Comparison of ENCODE assay signal across 2 cellular contexts in the genomic region with DNA sequence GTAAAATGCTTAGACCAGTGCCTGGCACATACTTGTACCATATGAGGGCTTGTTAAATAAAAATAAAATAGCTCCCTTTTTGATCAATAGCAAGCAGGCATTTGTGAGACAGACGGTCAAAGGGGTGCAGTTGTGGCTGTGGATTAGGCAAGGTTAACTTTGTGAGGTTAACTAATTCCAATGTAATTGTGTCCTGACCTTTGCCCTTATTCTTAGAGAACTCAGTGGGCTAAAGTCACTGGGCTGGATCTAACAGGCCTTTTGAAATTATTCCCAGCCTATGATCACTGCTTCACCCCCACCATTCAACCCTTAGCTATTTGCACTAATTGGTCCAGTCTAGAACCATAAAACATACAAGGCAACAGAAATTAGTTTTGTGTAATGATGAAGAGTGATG.
TF ChIP-seq lines count a peak whose summit lies in the region.

No MANE protein-coding gene starts in this region.

TF ChIP-seq in IMR-90, 13 proteins besides CTCF, POLR2A, EP300 and RAD21:
- TF ChIP-seq MAZ (IDR thresholded peaks at IDR 0.05; ENCODE audit: borderline replicate concordance, low read depth, low read length) (no peak), MXI1 (IDR thresholded peaks at IDR 0.05; ENCODE audit: borderline replicate concordance, low read depth, low read length) (no peak), FOS (IDR thresholded peaks at IDR 0.05; ENCODE audit: low read depth, low read length) (no peak), CEBPB (IDR thresholded peaks at IDR 0.05; ENCODE audit: low read depth, low read length) (no peak), NFE2L2 (IDR thresholded peaks at IDR 0.05; ENCODE audit: low read depth, low read length) (no peak), RCOR1 (IDR thresholded peaks at IDR 0.05; ENCODE audit: insufficient replicate concordance, low read length) (no peak)
- TF ChIP-seq, protein P1, sequence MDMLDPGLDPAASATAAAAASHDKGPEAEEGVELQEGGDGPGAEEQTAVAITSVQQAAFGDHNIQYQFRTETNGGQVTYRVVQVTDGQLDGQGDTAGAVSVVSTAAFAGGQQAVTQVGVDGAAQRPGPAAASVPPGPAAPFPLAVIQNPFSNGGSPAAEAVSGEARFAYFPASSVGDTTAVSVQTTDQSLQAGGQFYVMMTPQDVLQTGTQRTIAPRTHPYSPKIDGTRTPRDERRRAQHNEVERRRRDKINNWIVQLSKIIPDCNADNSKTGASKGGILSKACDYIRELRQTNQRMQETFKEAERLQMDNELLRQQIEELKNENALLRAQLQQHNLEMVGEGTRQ (IDR thresholded peaks at IDR 0.05; ENCODE audit: low read depth, low read length), result no peak

TF ChIP-seq in HepG2, 621 proteins besides CTCF, POLR2A, EP300 and RAD21:
- TF ChIP-seq ZNF567 (CRISPR knock-in tag; IDR thresholded peaks at IDR 0.05; ENCODE audit: borderline replicate concordance) (no peak), RAD51 (IDR thresholded peaks at IDR 0.05; ENCODE audit: borderline replicate concordance) (no peak), EZH2 (conservative IDR thresholded peaks at IDR 0.05; ENCODE audit: low read depth, low read length) (no peak)
- TF ChIP-seq, protein P2, sequence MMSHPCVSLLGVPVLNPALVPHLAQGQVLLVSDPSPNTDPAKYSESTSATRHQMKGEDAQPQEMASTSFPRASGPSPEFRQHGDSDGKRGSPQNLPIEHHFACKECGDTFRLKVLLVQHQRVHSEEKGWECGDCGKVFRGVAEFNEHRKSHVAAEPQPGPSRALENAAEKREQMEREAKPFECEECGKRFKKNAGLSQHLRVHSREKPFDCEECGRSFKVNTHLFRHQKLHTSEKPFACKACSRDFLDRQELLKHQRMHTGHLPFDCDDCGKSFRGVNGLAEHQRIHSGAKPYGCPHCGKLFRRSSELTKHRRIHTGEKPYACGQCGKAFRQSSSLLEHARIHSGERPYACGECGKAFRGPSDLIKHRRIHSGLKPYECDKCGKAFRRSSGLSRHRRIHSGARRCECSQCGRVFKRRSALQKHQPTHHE (CRISPR knock-in tag; IDR thresholded peaks at IDR 0.05; ENCODE audit: borderline replicate concordance), result no peak
- TF ChIP-seq, protein P1 (IDR thresholded peaks at IDR 0.05; ENCODE audit: low read depth, low read length), result no peak
- TF ChIP-seq, protein P1 (CRISPR knock-in tag; IDR thresholded peaks at IDR 0.05; ENCODE audit: borderline replicate concordance), result no peak
- TF ChIP-seq, protein P3, sequence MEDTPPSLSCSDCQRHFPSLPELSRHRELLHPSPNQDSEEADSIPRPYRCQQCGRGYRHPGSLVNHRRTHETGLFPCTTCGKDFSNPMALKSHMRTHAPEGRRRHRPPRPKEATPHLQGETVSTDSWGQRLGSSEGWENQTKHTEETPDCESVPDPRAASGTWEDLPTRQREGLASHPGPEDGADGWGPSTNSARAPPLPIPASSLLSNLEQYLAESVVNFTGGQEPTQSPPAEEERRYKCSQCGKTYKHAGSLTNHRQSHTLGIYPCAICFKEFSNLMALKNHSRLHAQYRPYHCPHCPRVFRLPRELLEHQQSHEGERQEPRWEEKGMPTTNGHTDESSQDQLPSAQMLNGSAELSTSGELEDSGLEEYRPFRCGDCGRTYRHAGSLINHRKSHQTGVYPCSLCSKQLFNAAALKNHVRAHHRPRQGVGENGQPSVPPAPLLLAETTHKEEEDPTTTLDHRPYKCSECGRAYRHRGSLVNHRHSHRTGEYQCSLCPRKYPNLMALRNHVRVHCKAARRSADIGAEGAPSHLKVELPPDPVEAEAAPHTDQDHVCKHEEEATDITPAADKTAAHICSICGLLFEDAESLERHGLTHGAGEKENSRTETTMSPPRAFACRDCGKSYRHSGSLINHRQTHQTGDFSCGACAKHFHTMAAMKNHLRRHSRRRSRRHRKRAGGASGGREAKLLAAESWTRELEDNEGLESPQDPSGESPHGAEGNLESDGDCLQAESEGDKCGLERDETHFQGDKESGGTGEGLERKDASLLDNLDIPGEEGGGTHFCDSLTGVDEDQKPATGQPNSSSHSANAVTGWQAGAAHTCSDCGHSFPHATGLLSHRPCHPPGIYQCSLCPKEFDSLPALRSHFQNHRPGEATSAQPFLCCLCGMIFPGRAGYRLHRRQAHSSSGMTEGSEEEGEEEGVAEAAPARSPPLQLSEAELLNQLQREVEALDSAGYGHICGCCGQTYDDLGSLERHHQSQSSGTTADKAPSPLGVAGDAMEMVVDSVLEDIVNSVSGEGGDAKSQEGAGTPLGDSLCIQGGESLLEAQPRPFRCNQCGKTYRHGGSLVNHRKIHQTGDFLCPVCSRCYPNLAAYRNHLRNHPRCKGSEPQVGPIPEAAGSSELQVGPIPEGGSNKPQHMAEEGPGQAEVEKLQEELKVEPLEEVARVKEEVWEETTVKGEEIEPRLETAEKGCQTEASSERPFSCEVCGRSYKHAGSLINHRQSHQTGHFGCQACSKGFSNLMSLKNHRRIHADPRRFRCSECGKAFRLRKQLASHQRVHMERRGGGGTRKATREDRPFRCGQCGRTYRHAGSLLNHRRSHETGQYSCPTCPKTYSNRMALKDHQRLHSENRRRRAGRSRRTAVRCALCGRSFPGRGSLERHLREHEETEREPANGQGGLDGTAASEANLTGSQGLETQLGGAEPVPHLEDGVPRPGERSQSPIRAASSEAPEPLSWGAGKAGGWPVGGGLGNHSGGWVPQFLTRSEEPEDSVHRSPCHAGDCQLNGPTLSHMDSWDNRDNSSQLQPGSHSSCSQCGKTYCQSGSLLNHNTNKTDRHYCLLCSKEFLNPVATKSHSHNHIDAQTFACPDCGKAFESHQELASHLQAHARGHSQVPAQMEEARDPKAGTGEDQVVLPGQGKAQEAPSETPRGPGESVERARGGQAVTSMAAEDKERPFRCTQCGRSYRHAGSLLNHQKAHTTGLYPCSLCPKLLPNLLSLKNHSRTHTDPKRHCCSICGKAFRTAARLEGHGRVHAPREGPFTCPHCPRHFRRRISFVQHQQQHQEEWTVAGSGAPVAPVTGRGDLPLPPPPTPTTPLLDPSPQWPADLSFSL (CRISPR knock-in tag; IDR thresholded peaks at IDR 0.05), result no peak
- TF ChIP-seq, protein P4, sequence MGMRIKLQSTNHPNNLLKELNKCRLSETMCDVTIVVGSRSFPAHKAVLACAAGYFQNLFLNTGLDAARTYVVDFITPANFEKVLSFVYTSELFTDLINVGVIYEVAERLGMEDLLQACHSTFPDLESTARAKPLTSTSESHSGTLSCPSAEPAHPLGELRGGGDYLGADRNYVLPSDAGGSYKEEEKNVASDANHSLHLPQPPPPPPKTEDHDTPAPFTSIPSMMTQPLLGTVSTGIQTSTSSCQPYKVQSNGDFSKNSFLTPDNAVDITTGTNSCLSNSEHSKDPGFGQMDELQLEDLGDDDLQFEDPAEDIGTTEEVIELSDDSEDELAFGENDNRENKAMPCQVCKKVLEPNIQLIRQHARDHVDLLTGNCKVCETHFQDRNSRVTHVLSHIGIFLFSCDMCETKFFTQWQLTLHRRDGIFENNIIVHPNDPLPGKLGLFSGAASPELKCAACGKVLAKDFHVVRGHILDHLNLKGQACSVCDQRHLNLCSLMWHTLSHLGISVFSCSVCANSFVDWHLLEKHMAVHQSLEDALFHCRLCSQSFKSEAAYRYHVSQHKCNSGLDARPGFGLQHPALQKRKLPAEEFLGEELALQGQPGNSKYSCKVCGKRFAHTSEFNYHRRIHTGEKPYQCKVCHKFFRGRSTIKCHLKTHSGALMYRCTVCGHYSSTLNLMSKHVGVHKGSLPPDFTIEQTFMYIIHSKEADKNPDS (CRISPR knock-in tag; IDR thresholded peaks at IDR 0.05), result no peak
